8 cellular contexts compared by ENCODE assay signal in genomic region chr6:105087571-105088211, GRCh38.
DNase-seq lines count a peak whose midpoint lies in the region; ATAC-seq and TF ChIP-seq lines count a peak whose summit lies in the region.

No MANE protein-coding gene starts in this region.

- DNase-seq in COR-L47 (lab: John Stamatoyannopoulos, UW) (peak; percentile 53), NCI-H748 (lab: John Stamatoyannopoulos, UW; ENCODE audit: unreplicated experiment) (peak; percentile 69), brain microvascular endothelial cell (peak; percentile 40), kidney glomerular epithelial cell (lab: John Stamatoyannopoulos, UW) (peak; percentile 58), tibial artery (no peak)
- no peak for DNase-seq in NK-92 treated with Interleukin-12 subunit alpha and Interleukin-12 subunit beta, amount 100 ng/mL, for 24 hours (lab: John Stamatoyannopoulos, UW)

- H3K27ac ChIP-seq in brain microvascular endothelial cell (no peak overlapping the region), tibial artery (no peak overlapping the region)

- TF ChIP-seq CTCF in brain microvascular endothelial cell (IDR thresholded peaks at IDR 0.05; ENCODE audit: low read depth, low read length, missing control alignments) (peak; percentile 71), tibial artery (IDR thresholded peaks at IDR 0.05) (peak; percentile 62 to 77)

- in situ Hi-C loops in brain microvascular endothelial cell (cut with HindIII; ENCODE audit: low pct_ligation_motif_present, low sequenced_read_pairs) = no loop called here

- intact Hi-C loops in tibial artery (cut with DNase I; ENCODE audit: low total_unique reads) = loop anchor here (5.0 kb wide), 1 partner anchor 315 kb away; the partner anchor contains the start of gene PREP

- ATAC-seq in GM18508 (IDR thresholded peaks at IDR 0.05; ENCODE audit: insufficient read depth, unreplicated experiment) (peak; percentile 58), HG03565 (IDR thresholded peaks at IDR 0.05; ENCODE audit: unreplicated experiment) (peak; percentile 84)

- H3K9me3 ChIP-seq in tibial artery = no peaks in the 10 kb centered on the region

- H3K27me3 ChIP-seq in brain microvascular endothelial cell (replicated peaks) (no peaks in the 10 kb centered on the region), tibial artery (no peaks in the 10 kb centered on the region)

- H3K36me3 ChIP-seq in brain microvascular endothelial cell (replicated peaks) (no peaks in the 10 kb centered on the region), tibial artery (no peaks in the 10 kb centered on the region)

- H3K4me3 ChIP-seq in brain microvascular endothelial cell (ENCODE audit: low read depth, low read length) (no peak overlapping the region), tibial artery (no peak overlapping the region)

- no peaks in the 10 kb centered on the region for H3K4me1 ChIP-seq in tibial artery

Comparison
In these comparisons a context has a peak if more than half of its experiments do, and no peak if none do; other contexts are left out.
1. DNase-seq: peak in COR-L47 (single experiment), NCI-H748 (single experiment), brain microvascular endothelial cell (single experiment) and kidney glomerular epithelial cell (single experiment); none in tibial artery (0 of 2) and NK-92 treated with Interleukin-12 subunit alpha and Interleukin-12 subunit beta, amount 100 ng/mL, for 24 hours (single experiment).